Comparison of ENCODE assay signal across 21 cellular contexts in genomic region chr3:197085137-197085536, GRCh38.
"Had no signal": no experiment of that assay in that cellular context is flagged by ENCODE, and none has a peak within 500 bp of the region (broad histone marks: within the 10 kb centered on the region; RNA-seq: fewer than 3 reads in every experiment).

No MANE protein-coding gene starts in this region.

- H3K4me3 Mint-ChIP-seq: natural killer cell treated with Interleukin-12 subunit alpha and Interleukin-12 subunit beta and Interleukin-15 and Interleukin-18, amount 100 ng/mL, for 72 hours; stimulated activated naive CD8-positive, alpha-beta T cell treated with anti-CD3 and anti-CD28 coated beads, Interleukin-15, amount 100 ng/mL, for 72 hours had no signal

- ATAC-seq: gastroesophageal sphincter; left cardiac atrium; natural killer cell treated with Interleukin-12 subunit alpha and Interleukin-12 subunit beta and Interleukin-15 and Interleukin-18, amount 100 ng/mL, for 72 hours; pancreas; right cardiac atrium; stimulated activated naive CD8-positive, alpha-beta T cell treated with anti-CD3 and anti-CD28 coated beads, Interleukin-15, amount 100 ng/mL, for 72 hours; upper lobe of right lung had no signal

- H3K9me3 Mint-ChIP-seq: natural killer cell treated with Interleukin-12 subunit alpha and Interleukin-12 subunit beta and Interleukin-15 and Interleukin-18, amount 100 ng/mL, for 72 hours; stimulated activated naive CD8-positive, alpha-beta T cell treated with anti-CD3 and anti-CD28 coated beads, Interleukin-15, amount 100 ng/mL, for 72 hours had no signal

- H3K27ac Mint-ChIP-seq: natural killer cell treated with Interleukin-12 subunit alpha and Interleukin-12 subunit beta and Interleukin-15 and Interleukin-18, amount 100 ng/mL, for 72 hours; progenitor cell of endocrine pancreas had no signal

- DNase-seq: colonic mucosa; dermis blood vessel endothelial cell; esophagus squamous epithelium; foreskin fibroblast; glutamatergic neuron; kidney; left cardiac atrium; left ventricle myocardium inferior; mesenchymal stem cell; midbrain; occipital lobe; pancreas; right cardiac atrium; small intestine; stimulated activated CD4-positive, alpha-beta T cell treated with anti-CD3 and anti-CD28 coated beads, Interleukin-12 subunit alpha, Interleukin-12 subunit beta, amount 100 ng/mL, for 4 hours; stimulated activated naive CD8-positive, alpha-beta T cell treated with anti-CD3 and anti-CD28 coated beads, Interleukin-15, amount 100 ng/mL, for 72 hours; testis; upper lobe of right lung had no signal

- FAIRE-seq: kidney, pancreas, small intestine had no signal

- H3K36me3 Mint-ChIP-seq: natural killer cell treated with Interleukin-12 subunit alpha and Interleukin-12 subunit beta and Interleukin-15 and Interleukin-18, amount 100 ng/mL, for 72 hours had no signal

- H3K27me3 Mint-ChIP-seq: natural killer cell treated with Interleukin-12 subunit alpha and Interleukin-12 subunit beta and Interleukin-15 and Interleukin-18, amount 100 ng/mL, for 72 hours; progenitor cell of endocrine pancreas; stimulated activated naive CD8-positive, alpha-beta T cell treated with anti-CD3 and anti-CD28 coated beads, Interleukin-15, amount 100 ng/mL, for 72 hours had no signal
